Comparison of ENCODE assay signal across 10 cellular contexts in the genomic region with DNA sequence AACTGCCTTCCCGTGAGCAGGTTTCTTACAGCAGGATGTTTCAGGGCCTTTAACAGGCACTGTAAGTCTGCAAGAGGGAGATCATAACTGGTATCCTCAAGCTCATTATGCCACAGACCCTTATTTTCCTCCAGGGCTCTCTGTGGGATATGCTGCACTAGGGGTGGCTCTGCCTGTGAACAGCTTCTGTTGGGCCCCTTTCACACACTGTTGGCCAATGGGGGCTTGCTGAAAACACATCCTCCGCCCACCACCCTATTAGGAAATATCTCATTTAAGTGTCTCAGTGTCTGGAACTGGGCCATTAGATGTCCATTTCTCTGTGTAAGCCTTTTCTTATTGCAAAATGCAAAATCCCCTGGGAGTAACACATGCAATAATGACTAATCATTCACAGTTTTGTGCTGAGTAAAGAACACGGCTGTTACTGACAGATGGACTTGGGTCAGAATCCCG.
A peak's percentile ranks its signal among the peaks of the same experiment; 100 is the strongest.
DNase-seq lines count a peak whose midpoint lies in the region; ATAC-seq, FAIRE-seq and TF ChIP-seq lines count a peak whose summit lies in the region.
"Had no signal": no experiment of that assay in that cellular context is flagged by ENCODE, and none has a peak within 500 bp of the region (broad histone marks: within the 10 kb centered on the region; RNA-seq: fewer than 3 reads in every experiment).

No MANE protein-coding gene starts in this region.

- TF ChIP-seq POLR2A in H54 (IDR thresholded peaks at IDR 0.05; ENCODE audit: low read depth, low read length): no peak

- POLR2A ChIA-PET in AG04449 (lab: Yijun Ruan, JAX): no interaction called here

- no peak overlapping the region for H3K4me3 ChIP-seq in AG04449 (ENCODE audit: low read depth, low read length)

- CTCF ChIA-PET in AG04449 (lab: Yijun Ruan, JAX): interaction anchor here (0.9 kb wide), 1 partner anchor 15 kb away, joined by 3 read pairs; no protein-coding TSS in a partner anchor

- FAIRE-seq in GM19239 (lab: Jason Lieb, UNC) (peak; percentile 52), H54 (lab: Jason Lieb, UNC) (no peak)

- DNase-seq in AG04449 (ENCODE audit: low read depth, low spot score) (peak; percentile 76), GM19239 (ENCODE audit: insufficient read length, low spot score) (no peak), LHCN-M2 (ENCODE audit: low read depth) (peak; percentile 1), H54 (ENCODE audit: insufficient read length, low spot score) (no peak), inferior parietal cortex (ENCODE audit: extremely low spot score) (no peak)
- DNase-seq: activated naive CD4-positive, alpha-beta T cell treated with anti-CD3 and anti-CD28 coated beads for 36 hours; T-helper 2 cell had no signal

- TF ChIP-seq CTCF in AG04449 (IDR thresholded peaks at IDR 0.05; ENCODE audit: insufficient read depth, low read length, missing control alignments): no peak

- peak; percentile 43 for ATAC-seq in esophagus mucosa
- ATAC-seq in HG03025 (IDR thresholded peaks at IDR 0.05; ENCODE audit: low FRiP score, unreplicated experiment): no peak
- no peak for ATAC-seq in GM19324 (IDR thresholded peaks at IDR 0.05; ENCODE audit: low FRiP score, unreplicated experiment)

Comparison
In these comparisons a context has a peak if more than half of its experiments do, and no peak if none do; other contexts are left out.
1. DNase-seq: peak in AG04449 (single experiment) and LHCN-M2 (single experiment); none in GM19239 (single experiment), H54 (single experiment) and inferior parietal cortex (single experiment).